ENCODE assay signal across 8 cellular contexts in the genomic region with DNA sequence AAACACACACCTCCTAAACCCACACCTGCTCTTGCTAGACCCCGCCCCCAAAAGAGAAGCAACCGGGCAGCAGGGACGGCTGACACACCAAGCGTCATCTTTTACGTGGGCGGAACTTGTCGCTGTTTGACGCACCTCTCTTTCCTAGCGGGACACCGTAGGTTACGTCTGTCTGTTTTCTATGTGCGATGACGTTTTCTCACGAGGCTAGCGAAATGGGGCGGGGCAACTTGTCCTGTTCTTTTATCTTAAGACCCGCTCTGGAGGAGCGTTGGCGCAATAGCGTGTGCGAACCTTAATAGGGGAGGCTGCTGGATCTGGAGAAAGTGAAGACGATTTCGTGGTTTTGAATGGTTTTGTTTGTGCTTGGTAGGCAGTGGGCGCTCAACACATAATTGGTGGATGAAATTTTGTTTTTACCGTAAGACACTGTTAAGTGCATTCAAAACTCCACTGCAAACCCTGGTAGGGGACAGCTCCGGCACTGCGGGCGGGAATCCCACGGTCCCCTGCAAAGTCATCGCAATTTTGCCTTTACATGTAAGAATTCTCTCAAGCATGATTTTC. TPM values are rescaled to one million over a fixed set of nuclear protein-coding genes. Genes with fewer than 3 reads are reported as not detected.
DNase-seq lines count a peak whose midpoint lies in the region; ATAC-seq and TF ChIP-seq lines count a peak whose summit lies in the region.

No MANE protein-coding gene starts in this region.

- peak overlapping the region; percentile 100 for H3K27ac Mint-ChIP-seq in activated T-helper 2 cell treated with anti-CD3 and anti-CD28 coated beads, Interferon-gamma antibody, Interleukin-2, Interleukin-4, amounts not matched to agents 10 μg/mL and 5 μg/mL and 100 μg/mL, durations not matched to agents 14 hours and 24 hours and 36 hours
- peak overlapping the region; percentile 96 to 100 (median 99) for H3K27ac Mint-ChIP-seq in naive thymus-derived CD4-positive, alpha-beta T cell
- peak overlapping the region; percentile 99 for H3K27ac Mint-ChIP-seq in stimulated activated memory B cell treated with anti-CD40 and anti-IgM and Interleukin-4, amounts not matched to agents 10 μg/mL and 1 μg/mL and 100 μg/mL, for 72 hours

- H3K27ac ChIP-seq in KOPT-K1 (ENCODE audit: low read depth, low read length, poor library complexity, severe bottlenecking): peak overlapping the region; percentile 54
- H3K27ac ChIP-seq in naive thymus-derived CD4-positive, alpha-beta T cell (ENCODE audit: low read depth, low read length): peak overlapping the region; percentile 99

- no peaks in the 10 kb centered on the region for H3K27me3 ChIP-seq in naive thymus-derived CD4-positive, alpha-beta T cell (ENCODE audit: control insufficient read depth in 2 of 2, insufficient read depth in 2 of 2, low read length in 2 of 2)

- no peak for TF ChIP-seq CTCF in fibroblast of mammary gland (conservative IDR thresholded peaks at IDR 0.05; ENCODE audit: control insufficient read depth, insufficient read depth, low read depth, low read length)

- DNase-seq in DMS79 treated with DMSO at 0.1 percent for 48 hours (lab: John Stamatoyannopoulos, UW) (peak; percentile 97), RPMI7951 (ENCODE audit: low read depth) (peak; percentile 95), fibroblast of mammary gland (ENCODE audit: low read depth) (peak; percentile 100)
- peak; percentile 95 for DNase-seq in activated T-helper 2 cell treated with anti-CD3 and anti-CD28 coated beads, Interferon-gamma antibody, Interleukin-2, Interleukin-4, amounts not matched to agents 10 μg/mL and 5 μg/mL and 100 μg/mL, durations not matched to agents 14 hours and 24 hours and 36 hours (ENCODE audit: low spot score)
- DNase-seq in naive thymus-derived CD4-positive, alpha-beta T cell: peak in 8 of 9 donors; percentile 74 to 99 (median 98)

- POLR2A ChIA-PET in naive thymus-derived CD4-positive, alpha-beta T cell (lab: Charles Lee): interaction anchor here (0.7 to 1.9 kb wide), 5 partner anchors 11 to 618 kb away, joined by 3 to 14 read pairs (median 5); partner anchors contain the start of gene IFT74

- intact Hi-C loops in activated T-helper 2 cell treated with anti-CD3 and anti-CD28 coated beads, Interferon-gamma antibody, Interleukin-2, Interleukin-4, amounts not matched to agents 10 μg/mL and 5 μg/mL and 100 μg/mL, durations not matched to agents 14 hours and 24 hours and 36 hours (cut with micrococcal nuclease): loop anchor here (1.0 to 2.0 kb wide), 6 partner anchors 44 to 211 kb away; partner anchors contain the start of gene MOB3B
- intact Hi-C loops in naive thymus-derived CD4-positive, alpha-beta T cell (cut with micrococcal nuclease): loop anchor here (1.0 to 2.0 kb wide), 9 partner anchors 15 to 681 kb away; partner anchors contain the start of genes CAAP1 (in 2 of the 2), IFT74 (in 2 of the 2), PLAA (in 2 of the 2) and MOB3B (in 1 of the 2)

- no peaks in the 10 kb centered on the region for H3K36me3 ChIP-seq in KOPT-K1 (ENCODE audit: insufficient read depth, low read length)
- peaks cover 0 to 4% (median 0%) of the 10 kb centered on the region in 3 experiments for H3K36me3 ChIP-seq in naive thymus-derived CD4-positive, alpha-beta T cell (ENCODE audit: control insufficient read depth in 2 of 3, insufficient read depth in 3 of 3, low read length in 3 of 3)

- CTCF ChIA-PET in naive thymus-derived CD4-positive, alpha-beta T cell (lab: Charles Lee): interaction anchor here (1.5 kb wide), 1 partner anchor 12 kb away, joined by 3 read pairs; no protein-coding TSS in a partner anchor

- peak; percentile 90 for ATAC-seq in GM21825 (IDR thresholded peaks at IDR 0.05; ENCODE audit: unreplicated experiment)
- ATAC-seq in naive thymus-derived CD4-positive, alpha-beta T cell: peak; percentile 87
- peak; percentile 96 for ATAC-seq in stimulated activated memory B cell treated with anti-CD40 and anti-IgM and Interleukin-4, amounts not matched to agents 10 μg/mL and 1 μg/mL and 100 μg/mL, for 72 hours

- peaks cover 5% of the 10 kb centered on the region for H3K27me3 Mint-ChIP-seq in activated T-helper 2 cell treated with anti-CD3 and anti-CD28 coated beads, Interferon-gamma antibody, Interleukin-2, Interleukin-4, amounts not matched to agents 10 μg/mL and 5 μg/mL and 100 μg/mL, durations not matched to agents 14 hours and 24 hours and 36 hours (ENCODE audit: low read depth)
- H3K27me3 Mint-ChIP-seq in naive thymus-derived CD4-positive, alpha-beta T cell: peaks cover 0 to 4% (median 0%) of the 10 kb centered on the region in 5 donors
- no peaks in the 10 kb centered on the region for H3K27me3 Mint-ChIP-seq in stimulated activated memory B cell treated with anti-CD40 and anti-IgM and Interleukin-4, amounts not matched to agents 10 μg/mL and 1 μg/mL and 100 μg/mL, for 72 hours

- H3K4me1 Mint-ChIP-seq in activated T-helper 2 cell treated with anti-CD3 and anti-CD28 coated beads, Interferon-gamma antibody, Interleukin-2, Interleukin-4, amounts not matched to agents 10 μg/mL and 5 μg/mL and 100 μg/mL, durations not matched to agents 14 hours and 24 hours and 36 hours (ENCODE audit: low read depth): peaks cover 32% of the 10 kb centered on the region
- H3K4me1 Mint-ChIP-seq in naive thymus-derived CD4-positive, alpha-beta T cell: peaks cover 16 to 46% (median 32%) of the 10 kb centered on the region in 7 donors
- H3K4me1 Mint-ChIP-seq in stimulated activated memory B cell treated with anti-CD40 and anti-IgM and Interleukin-4, amounts not matched to agents 10 μg/mL and 1 μg/mL and 100 μg/mL, for 72 hours: peaks cover 29% of the 10 kb centered on the region

- H3K9me3 ChIP-seq in KOPT-K1 (ENCODE audit: insufficient read depth, low read length, poor library complexity, severe bottlenecking): peaks cover 10% of the 10 kb centered on the region
- H3K9me3 ChIP-seq in naive thymus-derived CD4-positive, alpha-beta T cell (ENCODE audit: control insufficient read depth in 2 of 3, low read length in 3 of 3): no peaks in the 10 kb centered on the region

- peaks cover 9% of the 10 kb centered on the region for H3K9me3 Mint-ChIP-seq in activated T-helper 2 cell treated with anti-CD3 and anti-CD28 coated beads, Interferon-gamma antibody, Interleukin-2, Interleukin-4, amounts not matched to agents 10 μg/mL and 5 μg/mL and 100 μg/mL, durations not matched to agents 14 hours and 24 hours and 36 hours
- H3K9me3 Mint-ChIP-seq in naive thymus-derived CD4-positive, alpha-beta T cell: peaks cover 2 to 14% (median 7%) of the 10 kb centered on the region in 11 donors
- H3K9me3 Mint-ChIP-seq in stimulated activated memory B cell treated with anti-CD40 and anti-IgM and Interleukin-4, amounts not matched to agents 10 μg/mL and 1 μg/mL and 100 μg/mL, for 72 hours: peaks cover 9% of the 10 kb centered on the region

- peak overlapping the region; percentile 70 for H3K4me3 ChIP-seq in fibroblast of mammary gland (ENCODE audit: control insufficient read depth, low read depth, low read length)
- peak overlapping the region; percentile 79 for H3K4me3 ChIP-seq in naive thymus-derived CD4-positive, alpha-beta T cell (ENCODE audit: low read length)

- H3K4me3 Mint-ChIP-seq in activated T-helper 2 cell treated with anti-CD3 and anti-CD28 coated beads, Interferon-gamma antibody, Interleukin-2, Interleukin-4, amounts not matched to agents 10 μg/mL and 5 μg/mL and 100 μg/mL, durations not matched to agents 14 hours and 24 hours and 36 hours (ENCODE audit: low read depth): peak overlapping the region; percentile 97
- peak overlapping the region; percentile 91 to 98 (median 97) for H3K4me3 Mint-ChIP-seq in naive thymus-derived CD4-positive, alpha-beta T cell
- peak overlapping the region; percentile 90 for H3K4me3 Mint-ChIP-seq in stimulated activated memory B cell treated with anti-CD40 and anti-IgM and Interleukin-4, amounts not matched to agents 10 μg/mL and 1 μg/mL and 100 μg/mL, for 72 hours

- H3K36me3 Mint-ChIP-seq in activated T-helper 2 cell treated with anti-CD3 and anti-CD28 coated beads, Interferon-gamma antibody, Interleukin-2, Interleukin-4, amounts not matched to agents 10 μg/mL and 5 μg/mL and 100 μg/mL, durations not matched to agents 14 hours and 24 hours and 36 hours (ENCODE audit: low read depth): no peaks in the 10 kb centered on the region
- peaks cover 0 to 7% (median 0%) of the 10 kb centered on the region in 5 donors for H3K36me3 Mint-ChIP-seq in naive thymus-derived CD4-positive, alpha-beta T cell
- peaks cover 5% of the 10 kb centered on the region for H3K36me3 Mint-ChIP-seq in stimulated activated memory B cell treated with anti-CD40 and anti-IgM and Interleukin-4, amounts not matched to agents 10 μg/mL and 1 μg/mL and 100 μg/mL, for 72 hours

- peaks cover 6 to 10% of the 10 kb centered on the region in 2 donors for H3K4me1 ChIP-seq in naive thymus-derived CD4-positive, alpha-beta T cell (ENCODE audit: control insufficient read depth in 2 of 2, insufficient read depth in 2 of 2, low read length in 2 of 2)

RNA-seq across cellular contexts. Expression of gene C9orf72, which starts 0.5 kb away (rescaled TPM):
- total RNA-seq in RPMI7951 (2014; rRNA removed; shearing (Covaris generic)): 2.3 and 2.6 TPM in 2 replicates
- total RNA-seq in activated T-helper 2 cell treated with anti-CD3 and anti-CD28 coated beads, Interferon-gamma antibody, Interleukin-2, Interleukin-4, amounts not matched to agents 10 μg/mL and 5 μg/mL and 100 μg/mL, durations not matched to agents 14 hours and 24 hours and 36 hours: 6.2 and 6.8 TPM in 2 replicates
- total RNA-seq in naive thymus-derived CD4-positive, alpha-beta T cell: 10 to 100 TPM; 12.2 to 65.8 (median 26.5) TPM
- polyA plus RNA-seq in naive thymus-derived CD4-positive, alpha-beta T cell: 10 to 100 TPM in 1 of 2 donors, 1 to 10 TPM in 1; 9.2 to 11.0 TPM

RNA-seq across cellular contexts. Expression of gene MOB3B, which starts 44.2 kb away (rescaled TPM):
- total RNA-seq in RPMI7951 (2014; rRNA removed; shearing (Covaris generic)): under 0.01 TPM in 1 of 2 replicates, not detected in the other
- 0.94 and 1.3 TPM in 2 replicates for total RNA-seq in activated T-helper 2 cell treated with anti-CD3 and anti-CD28 coated beads, Interferon-gamma antibody, Interleukin-2, Interleukin-4, amounts not matched to agents 10 μg/mL and 5 μg/mL and 100 μg/mL, durations not matched to agents 14 hours and 24 hours and 36 hours
- total RNA-seq in naive thymus-derived CD4-positive, alpha-beta T cell: 1 to 10 TPM in 2 of 5 experiments, under 1 TPM in 3; 0.29 to 1.8 (median 0.76) TPM
- polyA plus RNA-seq in naive thymus-derived CD4-positive, alpha-beta T cell: under 1 TPM in 1 of 2 donors, not detected in 1; 0.07 TPM

RNA-seq across cellular contexts. Expression of gene IFNK, which starts 49.7 kb away (rescaled TPM):
- not detected in 2 replicates for total RNA-seq in RPMI7951 (2014; rRNA removed; shearing (Covaris generic))
- total RNA-seq in activated T-helper 2 cell treated with anti-CD3 and anti-CD28 coated beads, Interferon-gamma antibody, Interleukin-2, Interleukin-4, amounts not matched to agents 10 μg/mL and 5 μg/mL and 100 μg/mL, durations not matched to agents 14 hours and 24 hours and 36 hours: not detected in 2 replicates
- total RNA-seq in naive thymus-derived CD4-positive, alpha-beta T cell: not detected
- not detected for polyA plus RNA-seq in naive thymus-derived CD4-positive, alpha-beta T cell

Comparison
In these comparisons a context has a peak if more than half of its experiments do, and no peak if none do; other contexts are left out.
1. Peak in every context shown above with its lines: DNase-seq, ATAC-seq, H3K4me3 ChIP-seq and H3K27ac ChIP-seq.